Comparison of ENCODE assay signal across 3 cellular contexts in genomic region chr4:170214731-170215130, GRCh38.
"Had no signal": no experiment of that assay in that cellular context is flagged by ENCODE, and none has a peak within 500 bp of the region (broad histone marks: within the 10 kb centered on the region; RNA-seq: fewer than 3 reads in every experiment).

No MANE protein-coding gene starts in this region.

- DNase-seq: GDM1, GF-D8 had no signal

- ATAC-seq: GM12878 had no signal
